ENCODE assay signal across 10 cellular contexts in the genomic region with DNA sequence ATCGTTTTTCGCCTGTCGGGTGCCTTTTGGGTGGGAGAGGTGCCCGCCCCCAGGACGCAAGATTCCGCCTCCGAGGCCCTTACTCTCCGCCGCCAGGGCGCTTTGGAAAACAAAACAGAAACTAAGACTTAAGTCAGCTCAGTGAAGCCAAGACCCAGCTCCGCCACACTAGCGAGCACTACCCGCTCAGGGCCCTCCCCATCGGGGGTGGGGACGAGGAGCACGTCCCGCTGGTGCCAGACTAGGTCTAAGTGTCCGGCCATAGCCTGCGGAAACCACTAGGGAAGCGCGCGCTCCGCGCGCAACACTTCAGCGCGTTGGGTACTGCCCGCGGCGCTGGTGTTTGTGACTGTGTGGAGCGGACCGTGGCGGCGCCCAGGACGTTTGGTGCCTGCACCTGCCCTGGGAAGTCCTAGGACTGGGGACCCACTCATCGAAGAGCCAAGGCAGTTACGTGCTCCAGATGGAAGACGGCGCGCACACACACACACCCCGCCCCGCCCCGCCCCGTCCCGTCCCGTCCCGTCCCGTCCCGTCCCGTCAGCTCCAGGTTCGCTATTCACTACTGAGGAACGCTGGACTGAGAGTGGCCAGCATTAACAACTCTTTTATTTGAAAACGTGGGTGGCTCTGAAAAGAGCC. TPM values are rescaled to one million over a fixed set of nuclear protein-coding genes. Genes with fewer than 3 reads are reported as not detected.
DNase-seq lines count a peak whose midpoint lies in the region; ATAC-seq and TF ChIP-seq lines count a peak whose summit lies in the region.
"Not testable (repeated sequence)": the region's sequence is repeated elsewhere in the genome, so short reads cannot be mapped to it uniquely, and the experiment has no call there.
"Had no signal": no experiment of that assay in that cellular context is flagged by ENCODE, and none has a peak within 500 bp of the region (broad histone marks: within the 10 kb centered on the region; RNA-seq: fewer than 3 reads in every experiment).

No MANE protein-coding gene starts in this region.

- H3K4me1 Mint-ChIP-seq in GM23338: peaks cover 20% of the 10 kb centered on the region
- peaks cover 24% of the 10 kb centered on the region for H3K4me1 Mint-ChIP-seq in activated T-cell treated with anti-CD3 and anti-CD28 coated beads, Interleukin-2, amount 50 U/mL, for 72 hours (ENCODE audit: low read depth)
- H3K4me1 Mint-ChIP-seq in stimulated activated naive CD8-positive, alpha-beta T cell treated with anti-CD3 and anti-CD28 coated beads, Interleukin-15, amount 100 ng/mL, for 72 hours: peaks cover 22% of the 10 kb centered on the region

- H3K27me3 ChIP-seq in GM23338 (ENCODE audit: insufficient read depth): not testable (repeated sequence)

- TF ChIP-seq CTCF in GM23338 (conservative IDR thresholded peaks at IDR 0.05; ENCODE audit: low read depth in 2 of 2): not testable (repeated sequence)

- peaks cover 30% of the 10 kb centered on the region for H3K79me2 ChIP-seq in GM23338 (replicated peaks; ENCODE audit: insufficient read depth)

- H3F3A ChIP-seq in GM23338 (replicated peaks; ENCODE audit: low read depth): not testable (repeated sequence)

- not testable (repeated sequence) for H2AFZ ChIP-seq in GM23338

- not testable (repeated sequence) for H3K36me3 ChIP-seq in GM23338 (ENCODE audit: insufficient read depth)

- not testable (repeated sequence) for H3K9me2 ChIP-seq in GM23338 (ENCODE audit: insufficient read depth)

- not testable (repeated sequence) for H3K4me3 Mint-ChIP-seq in GM23338; activated T-cell treated with anti-CD3 and anti-CD28 coated beads, Interleukin-2, amount 50 U/mL, for 72 hours; stimulated activated naive CD8-positive, alpha-beta T cell treated with anti-CD3 and anti-CD28 coated beads, Interleukin-15, amount 100 ng/mL, for 72 hours

- peaks cover 12% of the 10 kb centered on the region; the same call in 2 of the 3 replicates for H3K36me3 Mint-ChIP-seq in GM23338 (ENCODE audit: low read depth)
- peaks cover 6 to 24% of the 10 kb centered on the region in 2 donors for H3K36me3 Mint-ChIP-seq in activated T-cell treated with anti-CD3 and anti-CD28 coated beads, Interleukin-2, amount 50 U/mL, for 72 hours (ENCODE audit: insufficient read depth in 2 of 2)

- H3K4me3 ChIP-seq in GM23338: not testable (repeated sequence)

- DNase-seq in GM23338 (ENCODE audit: low spot score); activated T-cell treated with anti-CD3 and anti-CD28 coated beads, Interleukin-2, amount 50 U/mL, for 72 hours; left lobe of liver (ENCODE audit: low spot score); stimulated activated naive CD8-positive, alpha-beta T cell treated with anti-CD3 and anti-CD28 coated beads, Interleukin-15, amount 100 ng/mL, for 72 hours: not testable (repeated sequence)

- not testable (repeated sequence) for H3K27ac ChIP-seq in GM23338 (ENCODE audit: low read depth)

- peaks cover 17% of the 10 kb centered on the region for H3K4me1 ChIP-seq in GM23338 (ENCODE audit: insufficient read depth)

- not testable (repeated sequence) for H3K4me2 ChIP-seq in GM23338

- H3K27me3 Mint-ChIP-seq in GM23338 (ENCODE audit: insufficient read depth, low read depth, poor library complexity); activated T-cell treated with anti-CD3 and anti-CD28 coated beads, Interleukin-2, amount 50 U/mL, for 72 hours (ENCODE audit: low read depth); stimulated activated naive CD8-positive, alpha-beta T cell treated with anti-CD3 and anti-CD28 coated beads, Interleukin-15, amount 100 ng/mL, for 72 hours: not testable (repeated sequence)

- H3K27ac Mint-ChIP-seq in GM23338; activated T-cell treated with anti-CD3 and anti-CD28 coated beads, Interleukin-2, amount 50 U/mL, for 72 hours; stimulated activated naive CD8-positive, alpha-beta T cell treated with anti-CD3 and anti-CD28 coated beads, Interleukin-15, amount 100 ng/mL, for 72 hours: not testable (repeated sequence)

- peak; percentile 40 for ATAC-seq in GM18511 (IDR thresholded peaks at IDR 0.05; ENCODE audit: unreplicated experiment)
- ATAC-seq in GM19438 (IDR thresholded peaks at IDR 0.05; ENCODE audit: low read depth, unreplicated experiment): peak; percentile 30
- peak; percentile 22 for ATAC-seq in GM23338
- ATAC-seq in HG03039 (IDR thresholded peaks at IDR 0.05; ENCODE audit: unreplicated experiment): peak; percentile 26
- ATAC-seq in HG03460 (IDR thresholded peaks at IDR 0.05; ENCODE audit: unreplicated experiment): peak; percentile 40
- peak; percentile 51 to 66 for ATAC-seq in activated T-cell treated with anti-CD3 and anti-CD28 coated beads, Interleukin-2, amount 50 U/mL, for 72 hours (replicated peaks in 1 of 2)
- ATAC-seq in left lobe of liver: peak; percentile 69
- ATAC-seq in stimulated activated naive CD8-positive, alpha-beta T cell treated with anti-CD3 and anti-CD28 coated beads, Interleukin-15, amount 100 ng/mL, for 72 hours: peak; percentile 77

- not testable (repeated sequence) for H3K9me3 Mint-ChIP-seq in GM23338; activated T-cell treated with anti-CD3 and anti-CD28 coated beads, Interleukin-2, amount 50 U/mL, for 72 hours; stimulated activated naive CD8-positive, alpha-beta T cell treated with anti-CD3 and anti-CD28 coated beads, Interleukin-15, amount 100 ng/mL, for 72 hours

- H4K20me1 ChIP-seq in GM23338 (replicated peaks; ENCODE audit: insufficient read depth): peaks cover 13% of the 10 kb centered on the region

RNA-seq across cellular contexts. Expression of a gene that starts 57.6 kb away (rescaled TPM):
- total RNA-seq in GM23338 (2014; rRNA removed; shearing (Covaris generic)): 13.4 and 18.4 TPM in 2 replicates
- polyA plus RNA-seq in GM23338 (2016; fragmentation: Nextera tagmentation; extraction: Ambion mirVana): 23.1 and 26.2 TPM in 2 replicates
- 10 to 100 TPM; 26.9 to 29.4 TPM for total RNA-seq in activated T-cell treated with anti-CD3 and anti-CD28 coated beads, Interleukin-2, amount 50 U/mL, for 72 hours
- total RNA-seq in left lobe of liver: 13.8 TPM

RNA-seq across cellular contexts. Expression of a gene that starts 59.2 kb away (rescaled TPM):
- total RNA-seq in GM23338 (2014; rRNA removed; shearing (Covaris generic)): not detected in 2 replicates
- not detected in 2 replicates for polyA plus RNA-seq in GM23338 (2016; fragmentation: Nextera tagmentation; extraction: Ambion mirVana)
- total RNA-seq in activated T-cell treated with anti-CD3 and anti-CD28 coated beads, Interleukin-2, amount 50 U/mL, for 72 hours: not detected
- total RNA-seq in left lobe of liver: 1.1 TPM
- total RNA-seq: HFFc6, kidney epithelial cell had no signal

Comparison
In these comparisons a context has a peak if more than half of its experiments do, and no peak if none do; other contexts are left out.
1. ATAC-seq: peak in every context shown above with its lines; median percentile 77 in stimulated activated naive CD8-positive, alpha-beta T cell treated with anti-CD3 and anti-CD28 coated beads, Interleukin-15, amount 100 ng/mL, for 72 hours; 69 in left lobe of liver; 58 in activated T-cell treated with anti-CD3 and anti-CD28 coated beads, Interleukin-2, amount 50 U/mL, for 72 hours; 40 in GM18511; 40 in HG03460; 30 in GM19438; 26 in HG03039; 22 in GM23338.